Comparison of ENCODE assay signal across 11 cellular contexts in genomic region chr12:45299132-45299692, GRCh38.
A peak's percentile ranks its signal among the peaks of the same experiment; 100 is the strongest.
DNase-seq lines count a peak whose midpoint lies in the region; ATAC-seq and TF ChIP-seq lines count a peak whose summit lies in the region.
"Had no signal": no experiment of that assay in that cellular context is flagged by ENCODE, and none has a peak within 500 bp of the region (broad histone marks: within the 10 kb centered on the region; RNA-seq: fewer than 3 reads in every experiment).

No MANE protein-coding gene starts in this region.

- no peak for TF ChIP-seq RAD21 in HCT116 (IDR thresholded peaks at IDR 0.05; ENCODE audit: low read depth)

- peak; percentile 23 for DNase-seq in HCT116 (ENCODE audit: low read depth, low spot score)
- peak; percentile 43 for DNase-seq in RWPE1 (ENCODE audit: low spot score)
- peak; percentile 58 for DNase-seq in fibroblast of pulmonary artery (ENCODE audit: low read depth)
- no peak for DNase-seq in NCI-H1092 (lab: John Stamatoyannopoulos, UW)
- no peak for DNase-seq in activated effector memory CD4-positive, alpha-beta T cell treated with anti-CD3 and anti-CD28 coated beads, Interleukin-2, amount 50 U/mL, for 16 hours
- DNase-seq in stimulated activated CD4-positive, alpha-beta T cell treated with anti-CD3 and anti-CD28 coated beads, Interleukin-4, amount 100 ng/mL, for 24 hours: no peak
- DNase-seq: activated gamma-delta T cell treated with Interleukin-2 at 50 U/mL for 16 hours, glutamatergic neuron, H9, occipital lobe had no signal

- H3K9me3 ChIP-seq in HCT116 (ENCODE audit: control insufficient read depth in 1 of 2, insufficient read depth in 1 of 2, low read depth in 1 of 2, low read length in 2 of 2) (no peaks in the 10 kb centered on the region), skeletal muscle satellite cell (replicated peaks; ENCODE audit: low read length) (no peaks in the 10 kb centered on the region)

- TF ChIP-seq CTCF in HCT116 (IDR thresholded peaks at IDR 0.05 in 2 of 3, conservative IDR thresholded peaks at IDR 0.05 in 1 of 3; ENCODE audit: borderline replicate concordance in 1 of 3, insufficient read depth in 1 of 3, low read depth in 2 of 3, low read length in 2 of 3) (no peak), RWPE1 (conservative IDR thresholded peaks at IDR 0.05; ENCODE audit: low read depth) (no peak), fibroblast of pulmonary artery (IDR thresholded peaks at IDR 0.05; ENCODE audit: low read length, missing control alignments) (no peak)

- POLR2A ChIA-PET in HCT116 (lab: Charles Lee): no interaction called here
- POLR2A ChIA-PET in RWPE1 (lab: Yijun Ruan, JAX; ENCODE audit: low non-redundant PET): no interaction called here

- intact Hi-C loops in HCT116 (cut with micrococcal nuclease): no loop called here

- H3K27me3 ChIP-seq in HCT116 (ENCODE audit: insufficient read depth, low read length): no peaks in the 10 kb centered on the region
- no peaks in the 10 kb centered on the region for H3K27me3 ChIP-seq in skeletal muscle satellite cell (ENCODE audit: control insufficient read depth, insufficient read depth, low read length)

- CTCF ChIA-PET in HCT116 (lab: Charles Lee): no interaction called here
- CTCF ChIA-PET in RWPE1 (lab: Yijun Ruan, JAX): interaction anchor here (0.6 kb wide), 1 partner anchor 124 kb away, joined by 3 read pairs; no protein-coding TSS in a partner anchor

- BruUV-seq in HCT116 (replicated peaks; lab: Mats Ljungman, UMichigan): no TSS peak

- H3K9ac ChIP-seq in HCT116 (ENCODE audit: low read length): no peak overlapping the region
- H3K9ac ChIP-seq in skeletal muscle satellite cell (ENCODE audit: low read depth, low read length): peak overlapping the region; percentile 16

- peaks cover 6% of the 10 kb centered on the region for H3K79me2 ChIP-seq in HCT116 (ENCODE audit: insufficient read depth, low read length)

- no peaks in the 10 kb centered on the region for H4K20me1 ChIP-seq in HCT116 (ENCODE audit: insufficient read depth)

- H3K9me2 ChIP-seq in HCT116 (ENCODE audit: insufficient read depth): no peaks in the 10 kb centered on the region

- no peaks in the 10 kb centered on the region for H3K36me3 ChIP-seq in HCT116 (ENCODE audit: control insufficient read depth in 1 of 2, insufficient read depth in 2 of 2, low read length in 2 of 2)
- no peaks in the 10 kb centered on the region for H3K36me3 ChIP-seq in skeletal muscle satellite cell (ENCODE audit: insufficient read depth, low read length)

- H3K4me3 ChIP-seq in HCT116 (replicated peaks in 1 of 2; ENCODE audit: low read depth in 1 of 2, low read length in 2 of 2) (peak overlapping the region in 1 of 2 experiments; percentile 32; a peak in 2 of 4 replicates), fibroblast of pulmonary artery (replicated peaks; ENCODE audit: low read depth, low read length) (no peak overlapping the region), skeletal muscle satellite cell (ENCODE audit: low read length) (no peak overlapping the region)

- TF ChIP-seq POLR2A in HCT116 (IDR thresholded peaks at IDR 0.05; ENCODE audit: borderline replicate concordance, extremely low read depth, insufficient read depth, insufficient read length): no peak

- peak overlapping the region; percentile 39 for H3K27ac ChIP-seq in HCT116 (ENCODE audit: low read depth, low read length)
- peak overlapping the region; percentile 50; the same call in 1 of the 2 replicates for H3K27ac ChIP-seq in RWPE1

- H2AFZ ChIP-seq in HCT116 (ENCODE audit: low read depth, low read length, poor library complexity, severe bottlenecking): no peak overlapping the region

- RAD21 ChIA-PET in HCT116 (lab: Charles Lee; ENCODE audit: low non-redundant PET in 1 of 2, low total read pairs in 2 of 2, uncharacterized antibody in 2 of 2, unreplicated experiment in 2 of 2): no interaction called here

- H3K4me2 ChIP-seq in HCT116 (ENCODE audit: low read length) (peak overlapping the region; percentile 59), skeletal muscle satellite cell (ENCODE audit: low read length) (no peak overlapping the region)

- ATAC-seq in HCT116: peak; percentile 80

- H3K4me1 ChIP-seq in HCT116 (ENCODE audit: control insufficient read depth in 1 of 2, insufficient read depth in 2 of 2, low read length in 2 of 2) (peaks cover 19 to 22% of the 10 kb centered on the region in 2 experiments), skeletal muscle satellite cell (ENCODE audit: control insufficient read depth, insufficient read depth, low read length) (peaks cover 22% of the 10 kb centered on the region)

TF ChIP-seq in HCT116, 20 proteins besides CTCF, POLR2A, EP300 and RAD21:
- TF ChIP-seq FOSL1 (IDR thresholded peaks at IDR 0.05; ENCODE audit: low read depth): 0 out of 2 replicates have a peak, but pooled peaks have one; percentile 38
- TF ChIP-seq REST (IDR thresholded peaks at IDR 0.05; ENCODE audit: low read depth): no peak
- 0 out of 2 replicates have a peak, but pooled peaks have one; percentile 35 for TF ChIP-seq CBX3 (IDR thresholded peaks at IDR 0.05; ENCODE audit: low read depth)
- TF ChIP-seq EZH2phosphoT487 (IDR thresholded peaks at IDR 0.05; ENCODE audit: borderline replicate concordance): no peak

Comparison
In these comparisons a context has a peak if more than half of its experiments do, and no peak if none do; other contexts are left out.
1. DNase-seq: peak in HCT116 (single experiment), RWPE1 (single experiment) and fibroblast of pulmonary artery (single experiment); none in NCI-H1092 (single experiment), activated effector memory CD4-positive, alpha-beta T cell treated with anti-CD3 and anti-CD28 coated beads, Interleukin-2, amount 50 U/mL, for 16 hours (single experiment) and stimulated activated CD4-positive, alpha-beta T cell treated with anti-CD3 and anti-CD28 coated beads, Interleukin-4, amount 100 ng/mL, for 24 hours (single experiment).